In genomic region chr11:62889484-62890437, GRCh38 we compare ENCODE assay signal across 10 cellular contexts. TPM values are rescaled to one million over a fixed set of nuclear protein-coding genes. Genes with fewer than 3 reads are reported as not detected.
A peak's percentile ranks its signal among the peaks of the same experiment; 100 is the strongest.
DNase-seq lines count a peak whose midpoint lies in the region; ATAC-seq, FAIRE-seq and TF ChIP-seq lines count a peak whose summit lies in the region.
"Had no signal": no experiment of that assay in that cellular context is flagged by ENCODE, and none has a peak within 500 bp of the region (broad histone marks: within the 10 kb centered on the region; RNA-seq: fewer than 3 reads in every experiment).

No MANE protein-coding gene starts in this region.

- no TSS peak for BruUV-seq in HepG2 (replicated peaks; lab: Mats Ljungman, UMichigan)

- peaks cover 8% of the 10 kb centered on the region for H3K4me1 Mint-ChIP-seq in activated T-helper 17 cell treated with anti-CD3 and anti-CD28 coated beads, Interleukin-2, amount 50 U/mL, for 72 hours

- WGBS in HepG2 (ENCODE audit: low lambda C conversion rate), result 39% methylated on average over 10 of the region's 11 CpGs

- TF ChIP-seq POLR2A in HepG2 (IDR thresholded peaks at IDR 0.05; ENCODE audit: insufficient read depth in 1 of 2, low read depth in 2 of 2, low read length in 2 of 2), result peak; percentile 53 to 66; a peak in 3 of 4 replicates

- CTCF ChIA-PET in HepG2 (lab: Yijun Ruan, JAX; ENCODE audit: low intra/inter-chr PET ratio, low total read pairs), result no interaction called here

- no peak; the same call in 1 of the 2 replicates for TF ChIP-seq RAD21 in HepG2 (CRISPR knock-in tag; IDR thresholded peaks at IDR 0.05)

- peaks cover 54% of the 10 kb centered on the region for H3K36me3 Mint-ChIP-seq in activated T-helper 17 cell treated with anti-CD3 and anti-CD28 coated beads, Interleukin-2, amount 50 U/mL, for 72 hours (ENCODE audit: low read depth)

- H3K27me3 ChIP-seq in BE2C (no peaks in the 10 kb centered on the region), HepG2 (ENCODE audit: control insufficient read depth in 1 of 2, insufficient read depth in 2 of 2, low read length in 2 of 2) (no peaks in the 10 kb centered on the region)
- H3K27me3 ChIP-seq: SJSA1 had no signal

- H3K4me3 Mint-ChIP-seq in activated T-helper 17 cell treated with anti-CD3 and anti-CD28 coated beads, Interleukin-2, amount 50 U/mL, for 72 hours, result no peak overlapping the region

- H3K27ac ChIP-seq in HepG2 (ENCODE audit: extremely low read length, insufficient read depth, low read length) (peak overlapping the region; percentile 66), coronary artery (peak overlapping the region in 1 of 2 donors; percentile 4)
- H3K27ac ChIP-seq: SJSA1 had no signal

- ATAC-seq in activated T-helper 17 cell treated with anti-CD3 and anti-CD28 coated beads, Interleukin-2, amount 50 U/mL, for 72 hours (replicated peaks), result peak; percentile 16
- ATAC-seq in HepG2, result peak; percentile 59
- no peak for ATAC-seq in HG03442 (IDR thresholded peaks at IDR 0.05; ENCODE audit: unreplicated experiment)

- H3K9ac ChIP-seq in HepG2 (ENCODE audit: insufficient read depth, low read depth, low read length), result no peak overlapping the region; the same call in none of the 2 replicates

- peaks cover 26% of the 10 kb centered on the region; the same call in 1 of the 2 replicates for H4K20me1 ChIP-seq in HepG2 (ENCODE audit: insufficient read depth, low read length)

- no peaks in the 10 kb centered on the region for H3K27me3 Mint-ChIP-seq in activated T-helper 17 cell treated with anti-CD3 and anti-CD28 coated beads, Interleukin-2, amount 50 U/mL, for 72 hours

- peak; percentile 17 for DNase-seq in BE2C
- peak; percentile 52 for DNase-seq in HS-27A (ENCODE audit: low read depth)
- DNase-seq in HepG2 (ENCODE audit: low spot score), result peak; percentile 79
- DNase-seq in NCI-H748 (lab: John Stamatoyannopoulos, UW; ENCODE audit: unreplicated experiment), result no peak
- no peak for DNase-seq in coronary artery (ENCODE audit: low spot score)
- no peak for DNase-seq in NCI-H1105 (lab: John Stamatoyannopoulos, UW)
- DNase-seq: hypothalamus had no signal

- TF ChIP-seq CTCF in BE2C (IDR thresholded peaks at IDR 0.05; ENCODE audit: low read depth, low read length) (no peak), HepG2 (CRISPR knock-in tag; IDR thresholded peaks at IDR 0.05) (no peak), coronary artery (IDR thresholded peaks at IDR 0.05) (no peak)

- TF ChIP-seq EP300 in HepG2 (IDR thresholded peaks at IDR 0.05; ENCODE audit: low read depth in 2 of 2, low read length in 2 of 2), result peak in 1 of 2 experiments; percentile 59; a peak in 1 of 4 replicates
- no peak for TF ChIP-seq EP300 in HepG2 (CRISPR knock-in tag; IDR thresholded peaks at IDR 0.05; ENCODE audit: borderline replicate concordance)

- intact Hi-C loops in HepG2 (cut with micrococcal nuclease; ENCODE audit: unreplicated experiment), result no loop called here

- POLR2A ChIA-PET in HepG2 (lab: Yijun Ruan, JAX), result interaction anchor here (0.9 to 2.3 kb wide), 11 partner anchors 9 to 400 kb away, joined by 3 to 39 read pairs (median 4); partner anchors contain the start of genes HNRNPUL2, POLR2G, SLC3A2 and TEX54

- H3K4me3 ChIP-seq in BE2C (ENCODE audit: low read depth, low read length), result no peak overlapping the region
- no peak overlapping the region for H3K4me3 ChIP-seq in HepG2 (replicated peaks in 1 of 3; ENCODE audit: insufficient read depth in 1 of 3, low read depth in 2 of 3, low read length in 3 of 3)
- no peak overlapping the region for H3K4me3 ChIP-seq in coronary artery
- H3K4me3 ChIP-seq: SJSA1 had no signal

- FAIRE-seq in HepG2 (lab: Jason Lieb, UNC), result peak; percentile 79

- H3K36me3 ChIP-seq in BE2C (peaks cover 48% of the 10 kb centered on the region), HepG2 (replicated peaks in 1 of 2; ENCODE audit: control insufficient read depth in 1 of 2, insufficient read depth in 2 of 2, low read length in 2 of 2) (peaks cover 19 to 46% of the 10 kb centered on the region in 2 experiments)

- in situ Hi-C loops in HepG2 (cut with HindIII; ENCODE audit: extremely low pct_ligation_motif_present, low pct_unique_long_range_greater_than_20kb), result no loop called here

- peaks cover 9% of the 10 kb centered on the region for H3K79me2 ChIP-seq in HepG2 (ENCODE audit: insufficient read depth, low read length)

- H3K4me2 ChIP-seq in HepG2 (ENCODE audit: low read depth, low read length), result peak overlapping the region; percentile 40

- H2AFZ ChIP-seq in HepG2 (ENCODE audit: low read length), result no peak overlapping the region

- no peak overlapping the region for H3K27ac Mint-ChIP-seq in activated T-helper 17 cell treated with anti-CD3 and anti-CD28 coated beads, Interleukin-2, amount 50 U/mL, for 72 hours

- H3K4me1 ChIP-seq in BE2C (no peaks in the 10 kb centered on the region), HepG2 (ENCODE audit: insufficient read depth, low read length) (peaks cover 81% of the 10 kb centered on the region)

- H3K9me3 Mint-ChIP-seq in activated T-helper 17 cell treated with anti-CD3 and anti-CD28 coated beads, Interleukin-2, amount 50 U/mL, for 72 hours, result no peaks in the 10 kb centered on the region

- H3K9me3 ChIP-seq in BE2C (no peaks in the 10 kb centered on the region), HepG2 (ENCODE audit: low read length) (no peaks in the 10 kb centered on the region)
- H3K9me3 ChIP-seq: SJSA1 had no signal

RNA-seq across cellular contexts. Expression of gene SLC3A2, which starts 9.1 kb away (rescaled TPM):
- 878 TPM for polyA plus RNA-seq in BE2C (2012; ENCODE audit: insufficient read depth, insufficient read length, low read depth)
- 100 to 1,000 TPM; 176 to 287 TPM for total RNA-seq in activated T-helper 17 cell treated with anti-CD3 and anti-CD28 coated beads, Interleukin-2, amount 50 U/mL, for 72 hours
- total RNA-seq in HepG2 (2016; rRNA removed; fragmentation: Illumina TruSeq; extraction: Trizol), result 94.8 and 213 TPM in 2 replicates
- total RNA-seq in HepG2 (2016; cell fraction: cytosol; rRNA removed; fragmentation: Illumina TruSeq; extraction: Trizol; ENCODE audit: low read depth), result 38.0 and 39.9 TPM in 2 replicates
- 86.4 and 215 TPM in 2 replicates for total RNA-seq in HepG2 (2016; cell fraction: insoluble cytoplasmic fraction; rRNA removed; fragmentation: Illumina TruSeq; extraction: Trizol)
- 38.3 and 41.7 TPM in 2 replicates for total RNA-seq in HepG2 (2016; cell fraction: membrane; rRNA removed; fragmentation: Illumina TruSeq; extraction: Trizol)
- total RNA-seq in HepG2 (2016; cell fraction: nucleus; rRNA removed; fragmentation: Illumina TruSeq; extraction: Trizol), result 205 and 227 TPM in 2 replicates
- polyA plus RNA-seq in HepG2 (2011; rRNA removed), result 225 and 226 TPM in 2 replicates
- polyA plus RNA-seq in HepG2 (2011; cell fraction: cytosol; rRNA removed), result 197 and 232 TPM in 2 replicates
- 387 TPM in 2 replicates for polyA plus RNA-seq in HepG2 (2011; cell fraction: nucleus; rRNA removed)
- polyA plus RNA-seq in HepG2 (2012), result 155 and 209 TPM in 2 replicates
- polyA plus RNA-seq in HepG2 (2016; cell fraction: cytosol; fragmentation: Illumina TruSeq; extraction: Trizol; ENCODE audit: low read depth), result 14.6 and 16.2 TPM in 2 replicates
- polyA plus RNA-seq in HepG2 (2016; cell fraction: insoluble cytoplasmic fraction; fragmentation: Illumina TruSeq; extraction: Trizol; ENCODE audit: low read depth), result 86.8 and 89.1 TPM in 2 replicates
- polyA plus RNA-seq in HepG2 (2016; cell fraction: membrane; fragmentation: Illumina TruSeq; extraction: Trizol; ENCODE audit: low read depth), result 14.4 and 19.1 TPM in 2 replicates
- 322 and 351 TPM in 2 replicates for polyA plus RNA-seq in HepG2 (2016; cell fraction: nucleus; fragmentation: Illumina TruSeq; extraction: Trizol; ENCODE audit: insufficient read depth, low read depth)
- 232 and 734 TPM in 2 replicates for polyA minus RNA-seq in HepG2 (2011; rRNA and poly(A)+ RNA removed; ENCODE audit: low replicate concordance)
- polyA minus RNA-seq in HepG2 (2011; cell fraction: cytosol; rRNA and poly(A)+ RNA removed), result 189 and 204 TPM in 2 replicates
- polyA minus RNA-seq in HepG2 (2011; cell fraction: nucleus; rRNA and poly(A)+ RNA removed), result 166 and 194 TPM in 2 replicates

RNA-seq across cellular contexts. Expression of gene CHRM1, which starts 31.4 kb away (rescaled TPM):
- polyA plus RNA-seq in BE2C (2012; ENCODE audit: insufficient read depth, insufficient read length, low read depth), result 5.8 TPM
- not detected for total RNA-seq in activated T-helper 17 cell treated with anti-CD3 and anti-CD28 coated beads, Interleukin-2, amount 50 U/mL, for 72 hours
- not detected in 2 replicates for total RNA-seq in HepG2 (2016; rRNA removed; fragmentation: Illumina TruSeq; extraction: Trizol)
- total RNA-seq in HepG2 (2016; cell fraction: cytosol; rRNA removed; fragmentation: Illumina TruSeq; extraction: Trizol; ENCODE audit: low read depth), result not detected in 2 replicates
- not detected in 2 replicates for total RNA-seq in HepG2 (2016; cell fraction: insoluble cytoplasmic fraction; rRNA removed; fragmentation: Illumina TruSeq; extraction: Trizol)
- not detected in 2 replicates for total RNA-seq in HepG2 (2016; cell fraction: membrane; rRNA removed; fragmentation: Illumina TruSeq; extraction: Trizol)
- not detected in 2 replicates for total RNA-seq in HepG2 (2016; cell fraction: nucleus; rRNA removed; fragmentation: Illumina TruSeq; extraction: Trizol)
- not detected in 2 replicates for polyA plus RNA-seq in HepG2 (2011; rRNA removed)
- not detected in 2 replicates for polyA plus RNA-seq in HepG2 (2011; cell fraction: cytosol; rRNA removed)
- polyA plus RNA-seq in HepG2 (2011; cell fraction: nucleus; rRNA removed), result not detected in 2 replicates
- polyA plus RNA-seq in HepG2 (2012), result not detected in 2 replicates
- polyA plus RNA-seq in HepG2 (2016; cell fraction: cytosol; fragmentation: Illumina TruSeq; extraction: Trizol; ENCODE audit: low read depth), result not detected in 2 replicates
- polyA plus RNA-seq in HepG2 (2016; cell fraction: insoluble cytoplasmic fraction; fragmentation: Illumina TruSeq; extraction: Trizol; ENCODE audit: low read depth), result not detected in 2 replicates
- not detected in 2 replicates for polyA plus RNA-seq in HepG2 (2016; cell fraction: membrane; fragmentation: Illumina TruSeq; extraction: Trizol; ENCODE audit: low read depth)
- not detected in 2 replicates for polyA plus RNA-seq in HepG2 (2016; cell fraction: nucleus; fragmentation: Illumina TruSeq; extraction: Trizol; ENCODE audit: insufficient read depth, low read depth)
- 0.21 TPM in 1 of 2 replicates, not detected in the other for polyA minus RNA-seq in HepG2 (2011; rRNA and poly(A)+ RNA removed; ENCODE audit: low replicate concordance)
- not detected in 2 replicates for polyA minus RNA-seq in HepG2 (2011; cell fraction: cytosol; rRNA and poly(A)+ RNA removed)
- polyA minus RNA-seq in HepG2 (2011; cell fraction: nucleus; rRNA and poly(A)+ RNA removed), result not detected in 2 replicates
- total RNA-seq: SJSA1 had no signal

RNA-seq across cellular contexts. Expression of gene WDR74, which starts 50.4 kb away (rescaled TPM):
- 189 TPM for polyA plus RNA-seq in BE2C (2012; ENCODE audit: insufficient read depth, insufficient read length, low read depth)
- 100 to 1,000 TPM in 1 of 2 donors, 10 to 100 TPM in 1; 70.3 to 104 TPM for total RNA-seq in activated T-helper 17 cell treated with anti-CD3 and anti-CD28 coated beads, Interleukin-2, amount 50 U/mL, for 72 hours
- 68.4 and 83.3 TPM in 2 replicates for total RNA-seq in HepG2 (2016; rRNA removed; fragmentation: Illumina TruSeq; extraction: Trizol)
- total RNA-seq in HepG2 (2016; cell fraction: cytosol; rRNA removed; fragmentation: Illumina TruSeq; extraction: Trizol; ENCODE audit: low read depth), result 73.1 and 74.3 TPM in 2 replicates
- 64.4 and 81.2 TPM in 2 replicates for total RNA-seq in HepG2 (2016; cell fraction: insoluble cytoplasmic fraction; rRNA removed; fragmentation: Illumina TruSeq; extraction: Trizol)
- 35.8 and 38.0 TPM in 2 replicates for total RNA-seq in HepG2 (2016; cell fraction: membrane; rRNA removed; fragmentation: Illumina TruSeq; extraction: Trizol)
- 65.9 and 69.3 TPM in 2 replicates for total RNA-seq in HepG2 (2016; cell fraction: nucleus; rRNA removed; fragmentation: Illumina TruSeq; extraction: Trizol)
- 77.0 and 84.6 TPM in 2 replicates for polyA plus RNA-seq in HepG2 (2011; rRNA removed)
- polyA plus RNA-seq in HepG2 (2011; cell fraction: cytosol; rRNA removed), result 65.2 and 92.4 TPM in 2 replicates
- 200 and 217 TPM in 2 replicates for polyA plus RNA-seq in HepG2 (2011; cell fraction: nucleus; rRNA removed)
- 46.6 and 65.2 TPM in 2 replicates for polyA plus RNA-seq in HepG2 (2012)
- 14.6 and 16.3 TPM in 2 replicates for polyA plus RNA-seq in HepG2 (2016; cell fraction: cytosol; fragmentation: Illumina TruSeq; extraction: Trizol; ENCODE audit: low read depth)
- 58.9 and 67.1 TPM in 2 replicates for polyA plus RNA-seq in HepG2 (2016; cell fraction: insoluble cytoplasmic fraction; fragmentation: Illumina TruSeq; extraction: Trizol; ENCODE audit: low read depth)
- polyA plus RNA-seq in HepG2 (2016; cell fraction: membrane; fragmentation: Illumina TruSeq; extraction: Trizol; ENCODE audit: low read depth), result 19.3 and 20.8 TPM in 2 replicates
- polyA plus RNA-seq in HepG2 (2016; cell fraction: nucleus; fragmentation: Illumina TruSeq; extraction: Trizol; ENCODE audit: insufficient read depth, low read depth), result 134 and 146 TPM in 2 replicates
- 110 and 251 TPM in 2 replicates for polyA minus RNA-seq in HepG2 (2011; rRNA and poly(A)+ RNA removed; ENCODE audit: low replicate concordance)
- polyA minus RNA-seq in HepG2 (2011; cell fraction: cytosol; rRNA and poly(A)+ RNA removed), result 31.0 and 38.8 TPM in 2 replicates
- 217 and 271 TPM in 2 replicates for polyA minus RNA-seq in HepG2 (2011; cell fraction: nucleus; rRNA and poly(A)+ RNA removed)

RNA-seq across cellular contexts. Expression of gene TEX54, which starts 57.1 kb away (rescaled TPM):
- polyA plus RNA-seq in BE2C (2012; ENCODE audit: insufficient read depth, insufficient read length, low read depth), result not detected
- total RNA-seq in activated T-helper 17 cell treated with anti-CD3 and anti-CD28 coated beads, Interleukin-2, amount 50 U/mL, for 72 hours, result under 1 TPM; 0.82 TPM
- not detected in 2 replicates for total RNA-seq in HepG2 (2016; rRNA removed; fragmentation: Illumina TruSeq; extraction: Trizol)
- not detected in 2 replicates for total RNA-seq in HepG2 (2016; cell fraction: cytosol; rRNA removed; fragmentation: Illumina TruSeq; extraction: Trizol; ENCODE audit: low read depth)
- total RNA-seq in HepG2 (2016; cell fraction: insoluble cytoplasmic fraction; rRNA removed; fragmentation: Illumina TruSeq; extraction: Trizol), result not detected in 2 replicates
- not detected in 2 replicates for total RNA-seq in HepG2 (2016; cell fraction: membrane; rRNA removed; fragmentation: Illumina TruSeq; extraction: Trizol)
- not detected in 2 replicates for total RNA-seq in HepG2 (2016; cell fraction: nucleus; rRNA removed; fragmentation: Illumina TruSeq; extraction: Trizol)
- not detected in 2 replicates for polyA plus RNA-seq in HepG2 (2011; rRNA removed)
- polyA plus RNA-seq in HepG2 (2011; cell fraction: cytosol; rRNA removed), result not detected in 2 replicates
- not detected in 2 replicates for polyA plus RNA-seq in HepG2 (2011; cell fraction: nucleus; rRNA removed)
- 0.55 TPM in 1 of 2 replicates, not detected in the other for polyA plus RNA-seq in HepG2 (2012)
- polyA plus RNA-seq in HepG2 (2016; cell fraction: cytosol; fragmentation: Illumina TruSeq; extraction: Trizol; ENCODE audit: low read depth), result not detected in 2 replicates
- polyA plus RNA-seq in HepG2 (2016; cell fraction: insoluble cytoplasmic fraction; fragmentation: Illumina TruSeq; extraction: Trizol; ENCODE audit: low read depth), result not detected in 2 replicates
- not detected in 2 replicates for polyA plus RNA-seq in HepG2 (2016; cell fraction: membrane; fragmentation: Illumina TruSeq; extraction: Trizol; ENCODE audit: low read depth)
- not detected in 2 replicates for polyA plus RNA-seq in HepG2 (2016; cell fraction: nucleus; fragmentation: Illumina TruSeq; extraction: Trizol; ENCODE audit: insufficient read depth, low read depth)
- not detected in 2 replicates for polyA minus RNA-seq in HepG2 (2011; rRNA and poly(A)+ RNA removed; ENCODE audit: low replicate concordance)
- polyA minus RNA-seq in HepG2 (2011; cell fraction: cytosol; rRNA and poly(A)+ RNA removed), result not detected in 2 replicates
- polyA minus RNA-seq in HepG2 (2011; cell fraction: nucleus; rRNA and poly(A)+ RNA removed), result not detected in 2 replicates
- total RNA-seq: SJSA1 had no signal

RNA-seq across cellular contexts. Expression of gene STX5, which starts 57.9 kb away (rescaled TPM):
- polyA plus RNA-seq in BE2C (2012; ENCODE audit: insufficient read depth, insufficient read length, low read depth), result 13.3 TPM
- 10 to 100 TPM; 23.4 to 32.0 TPM for total RNA-seq in activated T-helper 17 cell treated with anti-CD3 and anti-CD28 coated beads, Interleukin-2, amount 50 U/mL, for 72 hours
- 26.9 and 29.2 TPM in 2 replicates for total RNA-seq in HepG2 (2016; rRNA removed; fragmentation: Illumina TruSeq; extraction: Trizol)
- total RNA-seq in HepG2 (2016; cell fraction: cytosol; rRNA removed; fragmentation: Illumina TruSeq; extraction: Trizol; ENCODE audit: low read depth), result 11.5 and 13.1 TPM in 2 replicates
- 28.7 and 31.4 TPM in 2 replicates for total RNA-seq in HepG2 (2016; cell fraction: insoluble cytoplasmic fraction; rRNA removed; fragmentation: Illumina TruSeq; extraction: Trizol)
- 21.4 and 25.5 TPM in 2 replicates for total RNA-seq in HepG2 (2016; cell fraction: membrane; rRNA removed; fragmentation: Illumina TruSeq; extraction: Trizol)
- 19.8 and 21.0 TPM in 2 replicates for total RNA-seq in HepG2 (2016; cell fraction: nucleus; rRNA removed; fragmentation: Illumina TruSeq; extraction: Trizol)
- polyA plus RNA-seq in HepG2 (2011; rRNA removed), result 30.0 and 36.6 TPM in 2 replicates
- polyA plus RNA-seq in HepG2 (2011; cell fraction: cytosol; rRNA removed), result 40.4 and 44.3 TPM in 2 replicates
- 58.1 and 64.7 TPM in 2 replicates for polyA plus RNA-seq in HepG2 (2011; cell fraction: nucleus; rRNA removed)
- polyA plus RNA-seq in HepG2 (2012), result 34.4 and 38.4 TPM in 2 replicates
- polyA plus RNA-seq in HepG2 (2016; cell fraction: cytosol; fragmentation: Illumina TruSeq; extraction: Trizol; ENCODE audit: low read depth), result 16.7 and 21.3 TPM in 2 replicates
- polyA plus RNA-seq in HepG2 (2016; cell fraction: insoluble cytoplasmic fraction; fragmentation: Illumina TruSeq; extraction: Trizol; ENCODE audit: low read depth), result 46.7 and 47.9 TPM in 2 replicates
- polyA plus RNA-seq in HepG2 (2016; cell fraction: membrane; fragmentation: Illumina TruSeq; extraction: Trizol; ENCODE audit: low read depth), result 24.0 and 30.0 TPM in 2 replicates
- polyA plus RNA-seq in HepG2 (2016; cell fraction: nucleus; fragmentation: Illumina TruSeq; extraction: Trizol; ENCODE audit: insufficient read depth, low read depth), result 28.2 and 33.5 TPM in 2 replicates
- 75.1 and 110 TPM in 2 replicates for polyA minus RNA-seq in HepG2 (2011; rRNA and poly(A)+ RNA removed; ENCODE audit: low replicate concordance)
- polyA minus RNA-seq in HepG2 (2011; cell fraction: cytosol; rRNA and poly(A)+ RNA removed), result 15.7 and 21.4 TPM in 2 replicates
- polyA minus RNA-seq in HepG2 (2011; cell fraction: nucleus; rRNA and poly(A)+ RNA removed), result 39.8 and 49.6 TPM in 2 replicates

Comparison
In these comparisons a context has a peak if more than half of its experiments do, and no peak if none do; other contexts are left out.
1. DNase-seq: peak in BE2C (single experiment), HS-27A (single experiment) and HepG2 (single experiment); none in NCI-H748 (single experiment), coronary artery (single experiment) and NCI-H1105 (single experiment).